Comparison of ENCODE assay signal across 16 cellular contexts in genomic region chr6:33053230-33053629, GRCh38. TPM values are rescaled to one million over a fixed set of nuclear protein-coding genes. Genes with fewer than 3 reads are reported as not detected.
"Had no signal": no experiment of that assay in that cellular context is flagged by ENCODE, and none has a peak within 500 bp of the region (broad histone marks: within the 10 kb centered on the region; RNA-seq: fewer than 3 reads in every experiment).

No MANE protein-coding gene starts in this region.

- H3K4me1 Mint-ChIP-seq: activated CD8-positive, alpha-beta memory T cell treated with anti-CD3 and anti-CD28 coated beads, Interleukin-2, amount 10 ng/mL, durations not matched to agents 7 days and 5 days had no signal

- H3K4me3 ChIP-seq: heart right ventricle, spleen, upper lobe of left lung had no signal

- DNase-seq: activated CD4-positive, alpha-beta T cell treated with anti-CD3 and anti-CD28 coated beads, Interleukin-2, amount 50 U/mL, for 48 hours; activated CD8-positive, alpha-beta memory T cell treated with anti-CD3 and anti-CD28 coated beads, Interleukin-2, amount 10 ng/mL, durations not matched to agents 7 days and 5 days; activated effector memory CD4-positive, alpha-beta T cell treated with anti-CD3 and anti-CD28 coated beads, Interleukin-2, amount 50 U/mL, for 16 hours; activated T-cell treated with anti-CD3 and anti-CD28 coated beads, Interleukin-2, amount 50 U/mL, for 4 hours; foreskin melanocyte; heart right ventricle; kidney; naive thymus-derived CD4-positive, alpha-beta T cell; right cardiac atrium; spleen; stimulated activated naive CD4-positive, alpha-beta T cell treated with Interleukin-2 at 50 U/mL for 16 hours; T-helper 17 cell; upper lobe of left lung had no signal

- H3K4me3 Mint-ChIP-seq: activated CD8-positive, alpha-beta memory T cell treated with anti-CD3 and anti-CD28 coated beads, Interleukin-2, amount 10 ng/mL, durations not matched to agents 7 days and 5 days; activated naive CD8-positive, alpha-beta T cell; activated T-cell treated with anti-CD3 and anti-CD28 coated beads, Interleukin-2, amount 50 U/mL, for 4 hours; naive thymus-derived CD4-positive, alpha-beta T cell; T-helper 17 cell had no signal

- ATAC-seq: activated CD4-positive, CD25-positive, alpha-beta regulatory T cell treated with anti-CD3 and anti-CD28 coated beads, Interleukin-2, amount 50 U/mL, for 24 hours; activated CD8-positive, alpha-beta memory T cell treated with anti-CD3 and anti-CD28 coated beads, Interleukin-2, amount 10 ng/mL, durations not matched to agents 7 days and 5 days; activated T-cell treated with anti-CD3 and anti-CD28 coated beads, Interleukin-2, amount 50 U/mL, for 4 hours; naive thymus-derived CD4-positive, alpha-beta T cell; right cardiac atrium; T-helper 17 cell had no signal

- H3K9me3 ChIP-seq: heart right ventricle, spleen, upper lobe of left lung had no signal

- H3K27ac Mint-ChIP-seq: activated CD8-positive, alpha-beta memory T cell treated with anti-CD3 and anti-CD28 coated beads, Interleukin-2, amount 10 ng/mL, durations not matched to agents 7 days and 5 days; activated naive CD8-positive, alpha-beta T cell; naive thymus-derived CD4-positive, alpha-beta T cell; T-helper 17 cell had no signal

- H3K9me3 Mint-ChIP-seq: activated T-cell treated with anti-CD3 and anti-CD28 coated beads, Interleukin-2, amount 50 U/mL, for 4 hours had no signal

- H3K27me3 ChIP-seq: spleen, upper lobe of left lung had no signal

- H3K36me3 Mint-ChIP-seq: activated CD8-positive, alpha-beta memory T cell treated with anti-CD3 and anti-CD28 coated beads, Interleukin-2, amount 10 ng/mL, durations not matched to agents 7 days and 5 days; naive thymus-derived CD4-positive, alpha-beta T cell had no signal

- H3K36me3 ChIP-seq: heart right ventricle, spleen, upper lobe of left lung had no signal

- H3K27ac ChIP-seq: heart right ventricle, spleen, upper lobe of left lung had no signal

RNA-seq across cellular contexts. Expression of gene HLA-DOA, which starts 43.8 kb away (rescaled TPM):
- total RNA-seq: bronchial epithelial cell had no signal
